14 cellular contexts compared by ENCODE assay signal in genomic region chr9:96140401-96141180, GRCh38.
DNase-seq lines count a peak whose midpoint lies in the region; ATAC-seq and TF ChIP-seq lines count a peak whose summit lies in the region.
"Had no signal": no experiment of that assay in that cellular context is flagged by ENCODE, and none has a peak within 500 bp of the region (broad histone marks: within the 10 kb centered on the region; RNA-seq: fewer than 3 reads in every experiment).

No MANE protein-coding gene starts in this region.

- H3K36me3 Mint-ChIP-seq in type B pancreatic cell = no peaks in the 10 kb centered on the region
- H3K36me3 Mint-ChIP-seq: activated naive CD4-positive, alpha-beta T cell treated with anti-CD3 and anti-CD28 coated beads, Interleukin-2, amount 50 U/mL, for 24 hours had no signal

- H3K4me3 ChIP-seq in choroid plexus epithelial cell (ENCODE audit: low read depth, low read length) = peak overlapping the region; percentile 0
- no peak overlapping the region for H3K4me3 ChIP-seq in mucosa of descending colon
- H3K4me3 ChIP-seq: right lobe of liver had no signal

- H3K27me3 Mint-ChIP-seq in type B pancreatic cell = peaks cover 3% of the 10 kb centered on the region
- H3K27me3 Mint-ChIP-seq: activated naive CD4-positive, alpha-beta T cell treated with anti-CD3 and anti-CD28 coated beads, Interleukin-2, amount 50 U/mL, for 24 hours had no signal

- H3K27ac Mint-ChIP-seq in type B pancreatic cell = peak overlapping the region; percentile 26
- H3K27ac Mint-ChIP-seq: activated CD8-positive, alpha-beta T cell treated with anti-CD3 and anti-CD28 coated beads for 36 hours; activated naive CD4-positive, alpha-beta T cell treated with anti-CD3 and anti-CD28 coated beads, Interleukin-2, amount 50 U/mL, for 24 hours had no signal

- no peak overlapping the region for H3K4me3 Mint-ChIP-seq in type B pancreatic cell
- H3K4me3 Mint-ChIP-seq: activated CD8-positive, alpha-beta T cell treated with anti-CD3 and anti-CD28 coated beads for 36 hours; activated naive CD4-positive, alpha-beta T cell treated with anti-CD3 and anti-CD28 coated beads, Interleukin-2, amount 50 U/mL, for 24 hours had no signal

- no peak for TF ChIP-seq CTCF in choroid plexus epithelial cell (conservative IDR thresholded peaks at IDR 0.05; ENCODE audit: low read depth, low read length)
- TF ChIP-seq CTCF in mucosa of descending colon (IDR thresholded peaks at IDR 0.05) = no peak
- TF ChIP-seq CTCF in type B pancreatic cell (conservative IDR thresholded peaks at IDR 0.05) = no peak

- DNase-seq in NCI-H1694 treated with DMSO at 0.1 percent for 48 hours (lab: John Stamatoyannopoulos, UW) = peak; percentile 47
- peak; percentile 15 for DNase-seq in choroid plexus epithelial cell (ENCODE audit: low read depth)
- DNase-seq in mucosa of descending colon = peak in 2 of 3 donors; percentile 35 to 51
- no peak for DNase-seq in type B pancreatic cell (ENCODE audit: extremely low spot score, unreplicated experiment)
- DNase-seq in stimulated activated CD4-positive, alpha-beta T cell treated with anti-CD3 and anti-CD28 coated beads, Interleukin-1b, Interleukin-23, amount 100 ng/mL, for 48 hours = no peak
- DNase-seq: activated CD8-positive, alpha-beta T cell treated with anti-CD3 and anti-CD28 coated beads for 36 hours; dermis blood vessel endothelial cell; MV-4-11; NCI-H510A; right lobe of liver; T-helper 1 cell had no signal

- no peaks in the 10 kb centered on the region for H3K36me3 ChIP-seq in mucosa of descending colon (ENCODE audit: low read depth)
- H3K36me3 ChIP-seq: right lobe of liver had no signal

- intact Hi-C loops in mucosa of descending colon (cut with DNase I, micrococcal nuclease) = no loop called here

- H3K4me1 Mint-ChIP-seq in type B pancreatic cell (ENCODE audit: unreplicated experiment) = peaks cover 24% of the 10 kb centered on the region

- no peaks in the 10 kb centered on the region for H3K9me3 ChIP-seq in mucosa of descending colon
- H3K9me3 ChIP-seq: right lobe of liver had no signal

- H3K9me3 Mint-ChIP-seq in type B pancreatic cell = no peaks in the 10 kb centered on the region
- H3K9me3 Mint-ChIP-seq: activated CD8-positive, alpha-beta T cell treated with anti-CD3 and anti-CD28 coated beads for 36 hours; activated naive CD4-positive, alpha-beta T cell treated with anti-CD3 and anti-CD28 coated beads, Interleukin-2, amount 50 U/mL, for 24 hours had no signal

- peaks cover 14% of the 10 kb centered on the region for H3K4me1 ChIP-seq in mucosa of descending colon (ENCODE audit: low read depth)
- H3K4me1 ChIP-seq: right lobe of liver had no signal

- peak; percentile 13 for ATAC-seq in mucosa of descending colon
- no peak for ATAC-seq in HG02885 (IDR thresholded peaks at IDR 0.05; ENCODE audit: poor library complexity, unreplicated experiment)
- no peak for ATAC-seq in HG03520 (IDR thresholded peaks at IDR 0.05; ENCODE audit: unreplicated experiment)
- ATAC-seq: activated CD8-positive, alpha-beta T cell treated with anti-CD3 and anti-CD28 coated beads for 36 hours; right lobe of liver had no signal

Comparison
In these comparisons a context has a peak if more than half of its experiments do, and no peak if none do; other contexts are left out.
1. DNase-seq: peak in NCI-H1694 treated with DMSO at 0.1 percent for 48 hours (single experiment), choroid plexus epithelial cell (single experiment) and mucosa of descending colon (2 of 3); none in type B pancreatic cell (single experiment) and stimulated activated CD4-positive, alpha-beta T cell treated with anti-CD3 and anti-CD28 coated beads, Interleukin-1b, Interleukin-23, amount 100 ng/mL, for 48 hours (single experiment).